1 cellular context compared by ENCODE assay signal in genomic region chr22:46798366-46799057, GRCh38.
A peak's percentile ranks its signal among the peaks of the same experiment; 100 is the strongest.
TF ChIP-seq lines count a peak whose summit lies in the region.

No MANE protein-coding gene starts in this region.

TF ChIP-seq in HepG2, 621 proteins besides CTCF, POLR2A, EP300 and RAD21 (continued from another document and continues in another):
- TF ChIP-seq ZNF142 (CRISPR knock-in tag; IDR thresholded peaks at IDR 0.05): peak; percentile 27; the same call in 1 of the 2 replicates
- TF ChIP-seq MAFK (conservative IDR thresholded peaks at IDR 0.05 in 1 of 2, IDR thresholded peaks at IDR 0.05 in 1 of 2; ENCODE audit: low read length in 2 of 2): no peak
- TF ChIP-seq SIN3B (IDR thresholded peaks at IDR 0.05; ENCODE audit: low read length): peak; percentile 57; the same call in 1 of the 2 replicates
- peak; percentile 83 for TF ChIP-seq ZBTB33 (CRISPR knock-in tag; IDR thresholded peaks at IDR 0.05)
- TF ChIP-seq ZNF530 (CRISPR knock-in tag; IDR thresholded peaks at IDR 0.05; ENCODE audit: low read depth): no peak
- TF ChIP-seq, protein P1, sequence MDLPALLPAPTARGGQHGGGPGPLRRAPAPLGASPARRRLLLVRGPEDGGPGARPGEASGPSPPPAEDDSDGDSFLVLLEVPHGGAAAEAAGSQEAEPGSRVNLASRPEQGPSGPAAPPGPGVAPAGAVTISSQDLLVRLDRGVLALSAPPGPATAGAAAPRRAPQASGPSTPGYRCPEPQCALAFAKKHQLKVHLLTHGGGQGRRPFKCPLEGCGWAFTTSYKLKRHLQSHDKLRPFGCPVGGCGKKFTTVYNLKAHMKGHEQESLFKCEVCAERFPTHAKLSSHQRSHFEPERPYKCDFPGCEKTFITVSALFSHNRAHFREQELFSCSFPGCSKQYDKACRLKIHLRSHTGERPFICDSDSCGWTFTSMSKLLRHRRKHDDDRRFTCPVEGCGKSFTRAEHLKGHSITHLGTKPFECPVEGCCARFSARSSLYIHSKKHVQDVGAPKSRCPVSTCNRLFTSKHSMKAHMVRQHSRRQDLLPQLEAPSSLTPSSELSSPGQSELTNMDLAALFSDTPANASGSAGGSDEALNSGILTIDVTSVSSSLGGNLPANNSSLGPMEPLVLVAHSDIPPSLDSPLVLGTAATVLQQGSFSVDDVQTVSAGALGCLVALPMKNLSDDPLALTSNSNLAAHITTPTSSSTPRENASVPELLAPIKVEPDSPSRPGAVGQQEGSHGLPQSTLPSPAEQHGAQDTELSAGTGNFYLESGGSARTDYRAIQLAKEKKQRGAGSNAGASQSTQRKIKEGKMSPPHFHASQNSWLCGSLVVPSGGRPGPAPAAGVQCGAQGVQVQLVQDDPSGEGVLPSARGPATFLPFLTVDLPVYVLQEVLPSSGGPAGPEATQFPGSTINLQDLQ (CRISPR knock-in tag; IDR thresholded peaks at IDR 0.05): no peak; the same call in 1 of the 2 replicates
- TF ChIP-seq HOXA7 (CRISPR knock-in tag; IDR thresholded peaks at IDR 0.05): no peak
- no peak for TF ChIP-seq MATR3 (CRISPR knock-in tag; IDR thresholded peaks at IDR 0.05)
- no peak for TF ChIP-seq ZNF589 (CRISPR knock-in tag; conservative IDR thresholded peaks at IDR 0.05)
- peak; percentile 63; the same call in 1 of the 2 replicates for TF ChIP-seq KDM4B (CRISPR knock-in tag; IDR thresholded peaks at IDR 0.05)
- no peak for TF ChIP-seq FIP1L1 (IDR thresholded peaks at IDR 0.05; ENCODE audit: borderline replicate concordance, insufficient read depth, low read depth, low read length)
- no peak for TF ChIP-seq SMARCC2 (IDR thresholded peaks at IDR 0.05)
- TF ChIP-seq, protein P2, sequence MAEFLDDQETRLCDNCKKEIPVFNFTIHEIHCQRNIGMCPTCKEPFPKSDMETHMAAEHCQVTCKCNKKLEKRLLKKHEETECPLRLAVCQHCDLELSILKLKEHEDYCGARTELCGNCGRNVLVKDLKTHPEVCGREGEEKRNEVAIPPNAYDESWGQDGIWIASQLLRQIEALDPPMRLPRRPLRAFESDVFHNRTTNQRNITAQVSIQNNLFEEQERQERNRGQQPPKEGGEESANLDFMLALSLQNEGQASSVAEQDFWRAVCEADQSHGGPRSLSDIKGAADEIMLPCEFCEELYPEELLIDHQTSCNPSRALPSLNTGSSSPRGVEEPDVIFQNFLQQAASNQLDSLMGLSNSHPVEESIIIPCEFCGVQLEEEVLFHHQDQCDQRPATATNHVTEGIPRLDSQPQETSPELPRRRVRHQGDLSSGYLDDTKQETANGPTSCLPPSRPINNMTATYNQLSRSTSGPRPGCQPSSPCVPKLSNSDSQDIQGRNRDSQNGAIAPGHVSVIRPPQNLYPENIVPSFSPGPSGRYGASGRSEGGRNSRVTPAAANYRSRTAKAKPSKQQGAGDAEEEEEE (CRISPR knock-in tag; IDR thresholded peaks at IDR 0.05; ENCODE audit: borderline replicate concordance): peak; percentile 92; the same call in 1 of the 2 replicates
- peak; percentile 34; the same call in 1 of the 2 replicates for TF ChIP-seq NFYB (CRISPR knock-in tag; IDR thresholded peaks at IDR 0.05)
- no peak for TF ChIP-seq ISX (CRISPR knock-in tag; conservative IDR thresholded peaks at IDR 0.05)
- TF ChIP-seq ZFP37 (CRISPR knock-in tag; IDR thresholded peaks at IDR 0.05; ENCODE audit: borderline replicate concordance): peak; percentile 74; the same call in 1 of the 2 replicates
- TF ChIP-seq HMGA1 (CRISPR knock-in tag; conservative IDR thresholded peaks at IDR 0.05): no peak
- peak; percentile 83 for TF ChIP-seq ZSCAN9 (CRISPR knock-in tag; IDR thresholded peaks at IDR 0.05; ENCODE audit: borderline replicate concordance)
- TF ChIP-seq ZNF441 (CRISPR knock-in tag; IDR thresholded peaks at IDR 0.05; ENCODE audit: borderline replicate concordance): no peak
- peak; percentile 75; the same call in 1 of the 2 replicates for TF ChIP-seq ZBTB26 (CRISPR knock-in tag; IDR thresholded peaks at IDR 0.05; ENCODE audit: borderline replicate concordance)
- TF ChIP-seq RNF2 (conservative IDR thresholded peaks at IDR 0.05; ENCODE audit: low read depth): 0 out of 2 replicates have a peak, but pooled peaks have one; percentile 59
- TF ChIP-seq, protein P3, sequence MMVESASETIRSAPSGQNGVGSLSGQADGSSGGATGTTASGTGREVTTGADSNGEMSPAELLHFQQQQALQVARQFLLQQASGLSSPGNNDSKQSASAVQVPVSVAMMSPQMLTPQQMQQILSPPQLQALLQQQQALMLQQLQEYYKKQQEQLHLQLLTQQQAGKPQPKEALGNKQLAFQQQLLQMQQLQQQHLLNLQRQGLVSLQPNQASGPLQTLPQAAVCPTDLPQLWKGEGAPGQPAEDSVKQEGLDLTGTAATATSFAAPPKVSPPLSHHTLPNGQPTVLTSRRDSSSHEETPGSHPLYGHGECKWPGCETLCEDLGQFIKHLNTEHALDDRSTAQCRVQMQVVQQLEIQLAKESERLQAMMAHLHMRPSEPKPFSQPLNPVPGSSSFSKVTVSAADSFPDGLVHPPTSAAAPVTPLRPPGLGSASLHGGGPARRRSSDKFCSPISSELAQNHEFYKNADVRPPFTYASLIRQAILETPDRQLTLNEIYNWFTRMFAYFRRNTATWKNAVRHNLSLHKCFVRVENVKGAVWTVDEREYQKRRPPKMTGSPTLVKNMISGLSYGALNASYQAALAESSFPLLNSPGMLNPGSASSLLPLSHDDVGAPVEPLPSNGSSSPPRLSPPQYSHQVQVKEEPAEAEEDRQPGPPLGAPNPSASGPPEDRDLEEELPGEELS (CRISPR knock-in tag; IDR thresholded peaks at IDR 0.05): no peak; the same call in 1 of the 2 replicates
- TF ChIP-seq ZC3H13 (CRISPR knock-in tag; IDR thresholded peaks at IDR 0.05): no peak
- TF ChIP-seq, protein P4, sequence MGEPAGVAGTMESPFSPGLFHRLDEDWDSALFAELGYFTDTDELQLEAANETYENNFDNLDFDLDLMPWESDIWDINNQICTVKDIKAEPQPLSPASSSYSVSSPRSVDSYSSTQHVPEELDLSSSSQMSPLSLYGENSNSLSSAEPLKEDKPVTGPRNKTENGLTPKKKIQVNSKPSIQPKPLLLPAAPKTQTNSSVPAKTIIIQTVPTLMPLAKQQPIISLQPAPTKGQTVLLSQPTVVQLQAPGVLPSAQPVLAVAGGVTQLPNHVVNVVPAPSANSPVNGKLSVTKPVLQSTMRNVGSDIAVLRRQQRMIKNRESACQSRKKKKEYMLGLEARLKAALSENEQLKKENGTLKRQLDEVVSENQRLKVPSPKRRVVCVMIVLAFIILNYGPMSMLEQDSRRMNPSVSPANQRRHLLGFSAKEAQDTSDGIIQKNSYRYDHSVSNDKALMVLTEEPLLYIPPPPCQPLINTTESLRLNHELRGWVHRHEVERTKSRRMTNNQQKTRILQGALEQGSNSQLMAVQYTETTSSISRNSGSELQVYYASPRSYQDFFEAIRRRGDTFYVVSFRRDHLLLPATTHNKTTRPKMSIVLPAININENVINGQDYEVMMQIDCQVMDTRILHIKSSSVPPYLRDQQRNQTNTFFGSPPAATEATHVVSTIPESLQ (CRISPR knock-in tag; conservative IDR thresholded peaks at IDR 0.05): no peak
- TF ChIP-seq PRPF4 (IDR thresholded peaks at IDR 0.05; ENCODE audit: low read depth, low read length, poor library complexity, severe bottlenecking): no peak
- TF ChIP-seq FOXA3 (CRISPR knock-in tag; IDR thresholded peaks at IDR 0.05): peak; percentile 54
- no peak for TF ChIP-seq ZMYM2 (CRISPR knock-in tag; IDR thresholded peaks at IDR 0.05)
- peak; percentile 60; the same call in 1 of the 2 replicates for TF ChIP-seq POGZ (CRISPR knock-in tag; IDR thresholded peaks at IDR 0.05)
- TF ChIP-seq, protein P5, sequence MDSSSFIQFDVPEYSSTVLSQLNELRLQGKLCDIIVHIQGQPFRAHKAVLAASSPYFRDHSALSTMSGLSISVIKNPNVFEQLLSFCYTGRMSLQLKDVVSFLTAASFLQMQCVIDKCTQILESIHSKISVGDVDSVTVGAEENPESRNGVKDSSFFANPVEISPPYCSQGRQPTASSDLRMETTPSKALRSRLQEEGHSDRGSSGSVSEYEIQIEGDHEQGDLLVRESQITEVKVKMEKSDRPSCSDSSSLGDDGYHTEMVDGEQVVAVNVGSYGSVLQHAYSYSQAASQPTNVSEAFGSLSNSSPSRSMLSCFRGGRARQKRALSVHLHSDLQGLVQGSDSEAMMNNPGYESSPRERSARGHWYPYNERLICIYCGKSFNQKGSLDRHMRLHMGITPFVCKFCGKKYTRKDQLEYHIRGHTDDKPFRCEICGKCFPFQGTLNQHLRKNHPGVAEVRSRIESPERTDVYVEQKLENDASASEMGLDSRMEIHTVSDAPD (CRISPR knock-in tag; IDR thresholded peaks at IDR 0.05): peak; percentile 73; the same call in 1 of the 2 replicates
- TF ChIP-seq IRF1 (CRISPR knock-in tag; IDR thresholded peaks at IDR 0.05; ENCODE audit: low read depth): no peak
- TF ChIP-seq ZNF33B (CRISPR knock-in tag; IDR thresholded peaks at IDR 0.05): 0 out of 2 replicates have a peak, but pooled peaks have one; percentile 51
- peak; percentile 57; the same call in 1 of the 2 replicates for TF ChIP-seq GATAD1 (CRISPR knock-in tag; IDR thresholded peaks at IDR 0.05)
- no peak for TF ChIP-seq GLI4 (CRISPR knock-in tag; IDR thresholded peaks at IDR 0.05; ENCODE audit: borderline replicate concordance)
